Comparison of ENCODE assay signal across 13 cellular contexts in genomic region chr10:47025253-47025539, GRCh38.
A peak's percentile ranks its signal among the peaks of the same experiment; 100 is the strongest.
DNase-seq lines count a peak whose midpoint lies in the region; ATAC-seq and TF ChIP-seq lines count a peak whose summit lies in the region.
"Had no signal": no experiment of that assay in that cellular context is flagged by ENCODE, and none has a peak within 500 bp of the region (broad histone marks: within the 10 kb centered on the region; RNA-seq: fewer than 3 reads in every experiment).

No MANE protein-coding gene starts in this region.

- WGBS in H9 (ENCODE audit: extremely low coverage, insufficient read length, low lambda C conversion rate): no CpG with 5 or more reads among the region's 4 CpGs
- 68 to 78% (median 72%) methylated on average over 3 to 4 of the region's 4 CpGs for WGBS in adrenal gland, 4 donors

- no peak overlapping the region for H3K56ac ChIP-seq in H9 (ENCODE audit: insufficient read length, low read depth, low read length)

- no peak overlapping the region for H2AK5ac ChIP-seq in H9 (ENCODE audit: insufficient read length, low read length)

- peak; percentile 9 for DNase-seq in BE2C
- peak; percentile 24 for DNase-seq in H9
- peak in 4 of 7 donors; percentile 12 to 50 (median 14) for DNase-seq in adrenal gland
- no peak for DNase-seq in NCI-H524 (lab: John Stamatoyannopoulos, UW)
- no peak for DNase-seq in hippocampal formation (lab: John Stamatoyannopoulos, UW)
- DNase-seq: NCI-H1417 treated with DMSO at 0.1 percent for 48 hours had no signal

- H3K79me2 ChIP-seq in H9 (ENCODE audit: insufficient read depth, low read length): no peaks in the 10 kb centered on the region

- no peaks in the 10 kb centered on the region for H3K36me3 ChIP-seq in BE2C
- no peaks in the 10 kb centered on the region for H3K36me3 ChIP-seq in adrenal gland (replicated peaks in 1 of 2)
- H3K36me3 ChIP-seq: BLaER1 treated with 17β-estradiol and CSF1 and Interleukin-3, amounts not matched to agents 10 nM and 100 nM; lower lobe of right lung; prostate gland had no signal

- H4K8ac ChIP-seq in H9 (replicated peaks; ENCODE audit: insufficient read length, low read depth, low read length): no peak overlapping the region

- no peak overlapping the region for H2BK20ac ChIP-seq in H9 (ENCODE audit: low read depth, low read length, poor library complexity, severe bottlenecking)

- no peaks in the 10 kb centered on the region for H3K27me3 ChIP-seq in BE2C
- H3K27me3 ChIP-seq in H9 (ENCODE audit: insufficient read depth, low read length): no peaks in the 10 kb centered on the region
- H3K27me3 ChIP-seq in adrenal gland: no peaks in the 10 kb centered on the region
- H3K27me3 ChIP-seq: BLaER1 treated with 17β-estradiol and CSF1 and Interleukin-3, amounts not matched to agents 10 nM and 100 nM had no signal

- no peak overlapping the region for H3K14ac ChIP-seq in H9 (ENCODE audit: insufficient read depth, low read length)

- no peak overlapping the region for H3T11ph ChIP-seq in H9 (ENCODE audit: low read length)

- H2BK5ac ChIP-seq in H9 (ENCODE audit: insufficient read length, low read length): no peak overlapping the region

- H3K4ac ChIP-seq in H9 (ENCODE audit: low read depth, low read length): no peak overlapping the region

- H4K5ac ChIP-seq in H9 (ENCODE audit: insufficient read length, low read depth, low read length): no peak overlapping the region

- H3K79me1 ChIP-seq in H9 (ENCODE audit: insufficient read depth, low read depth, low read length, poor library complexity, severe bottlenecking): no peaks in the 10 kb centered on the region

- H3K4me3 ChIP-seq in BE2C (ENCODE audit: low read depth, low read length) (no peak overlapping the region), adrenal gland (no peak overlapping the region)
- H3K4me3 ChIP-seq: BLaER1 treated with 17β-estradiol and CSF1 and Interleukin-3, amounts not matched to agents 10 nM and 100 nM; lower lobe of right lung; prostate gland had no signal

- H4K20me1 ChIP-seq in H9 (ENCODE audit: control insufficient read depth, insufficient read depth, insufficient read length): no peaks in the 10 kb centered on the region
- H4K20me1 ChIP-seq: BLaER1 treated with 17β-estradiol and CSF1 and Interleukin-3, amounts not matched to agents 10 nM and 100 nM had no signal

- no peak overlapping the region for H2BK15ac ChIP-seq in H9 (ENCODE audit: low read depth, low read length)

- no peak overlapping the region for H4K91ac ChIP-seq in H9 (ENCODE audit: insufficient read length, low read depth, low read length)

- no peak overlapping the region for H2BK12ac ChIP-seq in H9 (ENCODE audit: insufficient read length, low read depth, low read length)

- no peak overlapping the region for H3K18ac ChIP-seq in H9 (ENCODE audit: insufficient read length, low read depth, low read length)

- no peak overlapping the region for H2BK120ac ChIP-seq in H9 (ENCODE audit: low read depth, low read length, poor library complexity, severe bottlenecking)

- H3K4me3 Mint-ChIP-seq in H9 (no peak overlapping the region), nephron (no peak overlapping the region)
- H3K4me3 Mint-ChIP-seq: activated T-cell treated with anti-CD3 and anti-CD28 coated beads, Interleukin-2, amount 50 U/mL, for 24 hours; naive thymus-derived CD4-positive, alpha-beta T cell had no signal

- no peak overlapping the region for H3K23ac ChIP-seq in H9 (ENCODE audit: insufficient read length, low read depth, low read length)

- peaks cover 1% of the 10 kb centered on the region; the same call in 1 of the 2 replicates for H3K27me3 Mint-ChIP-seq in H9 (ENCODE audit: low read depth)
- peaks cover 15% of the 10 kb centered on the region for H3K27me3 Mint-ChIP-seq in nephron (ENCODE audit: low read depth)

- H3K4me1 Mint-ChIP-seq in H9 (peaks cover 2 to 3% of the 10 kb centered on the region in 2 experiments; a peak in 1 of 4 replicates), nephron (peaks cover 24% of the 10 kb centered on the region)

- H3K27ac ChIP-seq in H9 (ENCODE audit: insufficient read length, low read depth, low read length) (no peak overlapping the region), adrenal gland (no peak overlapping the region)
- H3K27ac ChIP-seq: lower lobe of right lung, prostate gland had no signal

- H3K27ac Mint-ChIP-seq in H9: no peak overlapping the region
- peak overlapping the region; percentile 6 to 77 (median 61) for H3K27ac Mint-ChIP-seq in nephron

- no peaks in the 10 kb centered on the region for H3K23me2 ChIP-seq in H9 (ENCODE audit: insufficient read length, low read depth, low read length, poor library complexity, severe bottlenecking)

- no peak overlapping the region for H3K9ac ChIP-seq in H9 (ENCODE audit: extremely low read depth, insufficient read length, low read length)
- H3K9ac ChIP-seq: BLaER1 treated with 17β-estradiol and CSF1 and Interleukin-3, amounts not matched to agents 10 nM and 100 nM had no signal

- H3K4me1 ChIP-seq in BE2C (no peaks in the 10 kb centered on the region), H9 (ENCODE audit: insufficient read depth, low read length) (no peaks in the 10 kb centered on the region), adrenal gland (replicated peaks in 1 of 2) (no peaks in the 10 kb centered on the region)
- H3K4me1 ChIP-seq: lower lobe of right lung, prostate gland had no signal

- intact Hi-C loops in adrenal gland (cut with DNase I): loop anchor here in 1 of 2 donors (5.0 kb wide), 1 partner anchor 282 kb away; no protein-coding TSS in a partner anchor

- H3K36me3 Mint-ChIP-seq in H9 (ENCODE audit: insufficient read depth in 1 of 3, low read depth in 3 of 3) (no peaks in the 10 kb centered on the region), nephron (ENCODE audit: low read depth) (no peaks in the 10 kb centered on the region)
- H3K36me3 Mint-ChIP-seq: naive thymus-derived CD4-positive, alpha-beta T cell had no signal

- no peak overlapping the region for H2AFZ ChIP-seq in H9 (ENCODE audit: low read length)

- H3K4me2 ChIP-seq in H9 (ENCODE audit: insufficient read depth, insufficient read length, low read length): no peak overlapping the region
- H3K4me2 ChIP-seq: BLaER1 treated with 17β-estradiol and CSF1 and Interleukin-3, amounts not matched to agents 10 nM and 100 nM had no signal

- H3K9me3 Mint-ChIP-seq in H9 (no peaks in the 10 kb centered on the region; a peak in 1 of 5 replicates), nephron (no peaks in the 10 kb centered on the region)
- H3K9me3 Mint-ChIP-seq: activated T-cell treated with anti-CD3 and anti-CD28 coated beads, Interleukin-2, amount 50 U/mL, for 24 hours had no signal

- no peak for TF ChIP-seq POLR2A in adrenal gland (IDR thresholded peaks at IDR 0.05)

- no peaks in the 10 kb centered on the region for H3K9me3 ChIP-seq in BE2C
- no peaks in the 10 kb centered on the region for H3K9me3 ChIP-seq in H9 (ENCODE audit: control insufficient read depth, low read depth, low read length)
- H3K9me3 ChIP-seq in adrenal gland (replicated peaks in 1 of 3): no peaks in the 10 kb centered on the region
- H3K9me3 ChIP-seq: BLaER1 treated with 17β-estradiol and CSF1 and Interleukin-3, amounts not matched to agents 10 nM and 100 nM; lower lobe of right lung; prostate gland had no signal

- ATAC-seq in HG02973 (IDR thresholded peaks at IDR 0.05; ENCODE audit: unreplicated experiment): no peak

- TF ChIP-seq CTCF in BE2C (IDR thresholded peaks at IDR 0.05; ENCODE audit: low read depth, low read length): no peak
- no peak for TF ChIP-seq CTCF in H9 (conservative IDR thresholded peaks at IDR 0.05)
- no peak for TF ChIP-seq CTCF in adrenal gland (IDR thresholded peaks at IDR 0.05)
- no peak for TF ChIP-seq CTCF in nephron (IDR thresholded peaks at IDR 0.05; ENCODE audit: unreplicated experiment in 3 of 3)

Comparison
In these comparisons a context has a peak if more than half of its experiments do, and no peak if none do; other contexts are left out.
1. DNase-seq: peak in BE2C (single experiment), H9 (single experiment) and adrenal gland (4 of 7); none in NCI-H524 (0 of 2) and hippocampal formation (0 of 2).
2. H3K27ac Mint-ChIP-seq: peak in nephron (3 of 3); none in H9 (0 of 3).